ENCODE assay signal across 1 cellular context in the genomic region with DNA sequence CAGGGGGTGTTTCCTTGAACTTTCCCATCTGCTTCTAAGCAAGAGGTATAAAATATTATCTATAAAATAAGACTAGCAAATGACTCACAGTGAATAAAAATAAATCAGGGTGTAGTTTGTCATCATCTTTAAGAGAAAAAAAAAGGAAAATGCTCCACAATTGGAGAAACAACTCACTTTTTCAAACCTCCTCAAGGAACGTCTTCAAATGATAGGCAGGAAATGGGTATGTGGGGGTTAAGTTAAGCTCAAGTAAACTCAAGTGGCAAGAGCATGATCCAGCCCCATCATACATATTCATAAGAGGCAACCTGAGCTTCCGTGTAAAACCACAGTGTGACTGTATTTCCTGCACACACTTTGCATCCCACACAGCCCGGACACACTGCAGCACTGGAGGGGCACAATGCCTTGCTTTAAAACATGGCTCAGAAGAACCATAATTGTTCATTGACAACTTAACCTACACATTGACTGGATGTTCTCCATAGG.
TF ChIP-seq lines count a peak whose summit lies in the region.

No MANE protein-coding gene starts in this region.

TF ChIP-seq in SK-N-SH, 30 proteins besides CTCF, POLR2A, EP300 and RAD21 (continued from another document):
- TF ChIP-seq, protein P1, sequence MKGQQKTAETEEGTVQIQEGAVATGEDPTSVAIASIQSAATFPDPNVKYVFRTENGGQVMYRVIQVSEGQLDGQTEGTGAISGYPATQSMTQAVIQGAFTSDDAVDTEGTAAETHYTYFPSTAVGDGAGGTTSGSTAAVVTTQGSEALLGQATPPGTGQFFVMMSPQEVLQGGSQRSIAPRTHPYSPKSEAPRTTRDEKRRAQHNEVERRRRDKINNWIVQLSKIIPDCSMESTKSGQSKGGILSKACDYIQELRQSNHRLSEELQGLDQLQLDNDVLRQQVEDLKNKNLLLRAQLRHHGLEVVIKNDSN (IDR thresholded peaks at IDR 0.05; ENCODE audit: borderline replicate concordance, low read depth), result no peak
- TF ChIP-seq, protein P2, sequence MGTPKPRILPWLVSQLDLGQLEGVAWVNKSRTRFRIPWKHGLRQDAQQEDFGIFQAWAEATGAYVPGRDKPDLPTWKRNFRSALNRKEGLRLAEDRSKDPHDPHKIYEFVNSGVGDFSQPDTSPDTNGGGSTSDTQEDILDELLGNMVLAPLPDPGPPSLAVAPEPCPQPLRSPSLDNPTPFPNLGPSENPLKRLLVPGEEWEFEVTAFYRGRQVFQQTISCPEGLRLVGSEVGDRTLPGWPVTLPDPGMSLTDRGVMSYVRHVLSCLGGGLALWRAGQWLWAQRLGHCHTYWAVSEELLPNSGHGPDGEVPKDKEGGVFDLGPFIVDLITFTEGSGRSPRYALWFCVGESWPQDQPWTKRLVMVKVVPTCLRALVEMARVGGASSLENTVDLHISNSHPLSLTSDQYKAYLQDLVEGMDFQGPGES (IDR thresholded peaks at IDR 0.05; ENCODE audit: low read depth, low read length), result no peak
- no peak for TF ChIP-seq SMC3 (IDR thresholded peaks at IDR 0.05; ENCODE audit: low read depth, low read length)
- peak; percentile 5; the same call in 1 of the 2 replicates for TF ChIP-seq FOSL2 (IDR thresholded peaks at IDR 0.05; ENCODE audit: borderline replicate concordance, low read depth)
- TF ChIP-seq ELF1 (IDR thresholded peaks at IDR 0.05), result no peak
- TF ChIP-seq TAF1 (IDR thresholded peaks at IDR 0.05; ENCODE audit: borderline replicate concordance, low read depth, low read length), result no peak
- TF ChIP-seq TEAD4 (IDR thresholded peaks at IDR 0.05; ENCODE audit: borderline replicate concordance, insufficient read depth), result no peak
